ENCODE assay signal across 1 cellular context in genomic region chr11:46826310-46827044, GRCh38.
TF ChIP-seq lines count a peak whose summit lies in the region.

No MANE protein-coding gene starts in this region.

TF ChIP-seq in H1, 55 proteins besides CTCF, POLR2A, EP300 and RAD21 (continued from another document):
- no peak for TF ChIP-seq NANOG (IDR thresholded peaks at IDR 0.05; ENCODE audit: insufficient read depth, low read depth, low read length, poor library complexity, severe bottlenecking)
- peak; percentile 24 for TF ChIP-seq ASH2L (IDR thresholded peaks at IDR 0.05; ENCODE audit: low read length)
- TF ChIP-seq EGR1 (IDR thresholded peaks at IDR 0.05; ENCODE audit: borderline replicate concordance, low read depth, low read length), result no peak
- no peak for TF ChIP-seq TAF7 (optimal IDR thresholded peaks at IDR 0.05; ENCODE audit: borderline replicate concordance, low read depth, low read length)
- TF ChIP-seq SUZ12 (IDR thresholded peaks at IDR 0.05; ENCODE audit: low read length), result no peak
TF ChIP-seq in H1: peak in this region for 2.
